In the genomic region with DNA sequence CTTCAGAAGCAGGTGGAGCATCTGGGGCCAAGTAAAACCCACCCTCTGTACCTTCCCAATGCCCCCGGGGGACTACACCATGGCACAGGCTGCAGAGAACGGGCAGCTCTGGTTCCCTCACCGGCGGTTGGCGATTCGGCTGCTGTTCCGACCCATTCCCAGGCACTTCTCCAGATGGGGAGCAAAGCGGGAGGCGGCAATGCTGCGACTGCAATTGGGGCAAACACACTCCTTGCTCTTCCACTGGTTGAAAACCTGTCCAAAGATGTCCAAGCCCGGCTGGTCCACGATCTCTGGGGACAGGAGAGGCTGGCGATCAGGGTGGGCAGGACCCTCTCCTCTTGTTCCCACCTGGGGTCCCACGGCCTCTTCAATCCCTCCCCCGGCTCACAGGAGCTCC, we compare ENCODE assay signal across 1 cellular context.
TF ChIP-seq lines count a peak whose summit lies in the region.

No MANE protein-coding gene starts in this region.

TF ChIP-seq in GM12878, 131 proteins besides CTCF, POLR2A, EP300 and RAD21:
- TF ChIP-seq RB1 (IDR thresholded peaks at IDR 0.05; ENCODE audit: borderline replicate concordance): no peak
- no peak for TF ChIP-seq ZNF622 (IDR thresholded peaks at IDR 0.05)
- TF ChIP-seq CHD1 (IDR thresholded peaks at IDR 0.05; ENCODE audit: low read depth, low read length): no peak
- TF ChIP-seq CBX3 (IDR thresholded peaks at IDR 0.05; ENCODE audit: borderline replicate concordance, low read depth): no peak
